24 cellular contexts compared by ENCODE assay signal in genomic region chr20:47008842-47009518, GRCh38.
DNase-seq lines count a peak whose midpoint lies in the region; ATAC-seq, FAIRE-seq and TF ChIP-seq lines count a peak whose summit lies in the region.
"Had no signal": no experiment of that assay in that cellular context is flagged by ENCODE, and none has a peak within 500 bp of the region (broad histone marks: within the 10 kb centered on the region; RNA-seq: fewer than 3 reads in every experiment).

No MANE protein-coding gene starts in this region.

- FAIRE-seq in urothelium cell line (lab: Jason Lieb, UNC) (peak; percentile 98), frontal cortex (lab: Jason Lieb, UNC) (no peak)
- FAIRE-seq: G401.6 had no signal

- no peaks in the 10 kb centered on the region for H3K27me3 ChIP-seq in breast epithelium
- H3K27me3 ChIP-seq: BLaER1 treated with 17β-estradiol and CSF1 and Interleukin-3, amounts not matched to agents 10 nM and 100 nM; suprapubic skin; vagina had no signal

- no peak overlapping the region for H3K4me3 ChIP-seq in breast epithelium
- H3K4me3 ChIP-seq: BLaER1 treated with 17β-estradiol and CSF1 and Interleukin-3, amounts not matched to agents 10 nM and 100 nM; suprapubic skin; vagina had no signal

- peaks cover 29 to 55% of the 10 kb centered on the region in 2 donors for H3K27me3 Mint-ChIP-seq in effector memory CD8-positive, alpha-beta T cell

- H3K4me3 Mint-ChIP-seq in effector memory CD8-positive, alpha-beta T cell, result no peak overlapping the region
- H3K4me3 Mint-ChIP-seq: activated T-cell treated with anti-CD3 and anti-CD28 coated beads, Interleukin-2, amount 50 U/mL, for 4 hours; central memory CD8-positive, alpha-beta T cell; T-helper 2 cell treated with Interferon-gamma antibody and Interleukin-4, amounts not matched to agents 5 μg/mL and 100 μg/mL, for 36 hours had no signal

- no peak for ATAC-seq in effector memory CD8-positive, alpha-beta T cell (replicated peaks)
- ATAC-seq: activated T-cell treated with anti-CD3 and anti-CD28 coated beads, Interleukin-2, amount 50 U/mL, for 4 hours had no signal

- intact Hi-C loops in breast epithelium (cut with DNase I; ENCODE audit: low total_unique reads) (no loop called here), posterior vena cava (cut with DNase I) (no loop called here)

- H3K9me3 Mint-ChIP-seq in effector memory CD8-positive, alpha-beta T cell, result peaks cover 0 to 12% of the 10 kb centered on the region in 2 donors
- H3K9me3 Mint-ChIP-seq: central memory CD8-positive, alpha-beta T cell had no signal

- H3K27ac Mint-ChIP-seq in effector memory CD8-positive, alpha-beta T cell, result no peak overlapping the region
- H3K27ac Mint-ChIP-seq: T-helper 2 cell treated with Interferon-gamma antibody and Interleukin-4, amounts not matched to agents 5 μg/mL and 100 μg/mL, for 36 hours had no signal

- no peak for TF ChIP-seq POLR2A in breast epithelium (IDR thresholded peaks at IDR 0.05)

- DNase-seq in T47D (ENCODE audit: low read depth in 1 of 2, low spot score in 1 of 2) (peak; percentile 59 to 94), breast epithelium (ENCODE audit: low spot score in 2 of 2) (no peak), NCI-H345 (lab: John Stamatoyannopoulos, UW) (peak; percentile 70), urothelium cell line (ENCODE audit: low spot score) (no peak), frontal cortex (ENCODE audit: low spot score in 2 of 2) (no peak), posterior vena cava (ENCODE audit: low spot score) (no peak)
- DNase-seq in effector memory CD8-positive, alpha-beta T cell, result no peak
- DNase-seq: activated CD4-positive, CD25-positive, alpha-beta regulatory T cell; activated naive CD4-positive, alpha-beta T cell treated with anti-CD3 and anti-CD28 coated beads, Interleukin-2, amount 50 U/mL, for 16 hours; activated T-cell treated with anti-CD3 and anti-CD28 coated beads, Interleukin-2, amount 50 U/mL, for 4 hours; anterior cingulate cortex; erythroblast; mammary epithelial cell; NCI-H1694 treated with DMSO at 0.1 percent for 48 hours; NCI-H526; occipital lobe; SK-N-SH had no signal

- H3K4me1 ChIP-seq in breast epithelium, result no peaks in the 10 kb centered on the region
- H3K4me1 ChIP-seq: BLaER1 treated with 17β-estradiol and CSF1 and Interleukin-3, amounts not matched to agents 10 nM and 100 nM; suprapubic skin; vagina had no signal

- in situ Hi-C loops in T47D (cut with HindIII; ENCODE audit: low pct_unique_long_range_greater_than_20kb, low sequenced_read_pairs), result no loop called here

- H3K36me3 ChIP-seq in breast epithelium, result no peaks in the 10 kb centered on the region
- H3K36me3 ChIP-seq: BLaER1 treated with 17β-estradiol and CSF1 and Interleukin-3, amounts not matched to agents 10 nM and 100 nM; vagina had no signal

- H3K27ac ChIP-seq in breast epithelium (no peak overlapping the region), VCaP (peak overlapping the region; percentile 37; the same call in 1 of the 2 replicates)
- H3K27ac ChIP-seq: BLaER1 treated with 17β-estradiol and CSF1 and Interleukin-3, amounts not matched to agents 10 nM and 100 nM; suprapubic skin; vagina had no signal

- no peaks in the 10 kb centered on the region for H3K36me3 Mint-ChIP-seq in effector memory CD8-positive, alpha-beta T cell (ENCODE audit: insufficient read depth)

- TF ChIP-seq CTCF in breast epithelium (IDR thresholded peaks at IDR 0.05) (no peak), VCaP (conservative IDR thresholded peaks at IDR 0.05) (no peak)

- no peaks in the 10 kb centered on the region for H3K9me3 ChIP-seq in breast epithelium
- H3K9me3 ChIP-seq: SK-N-SH, suprapubic skin, vagina had no signal

- peaks cover 0 to 3% of the 10 kb centered on the region in 2 donors for H3K4me1 Mint-ChIP-seq in effector memory CD8-positive, alpha-beta T cell (ENCODE audit: low read depth in 2 of 2)
- H3K4me1 Mint-ChIP-seq: central memory CD8-positive, alpha-beta T cell had no signal

Comparison
In these comparisons a context has a peak if more than half of its experiments do, and no peak if none do; other contexts are left out.
1. DNase-seq: peak in T47D (2 of 2) and NCI-H345 (single experiment); none in breast epithelium (0 of 2), urothelium cell line (single experiment), frontal cortex (0 of 2), posterior vena cava (single experiment) and effector memory CD8-positive, alpha-beta T cell (0 of 3).